In genomic region chr20:11195899-11196558, GRCh38 we compare ENCODE assay signal across 1 cellular context.
TF ChIP-seq lines count a peak whose summit lies in the region.

No MANE protein-coding gene starts in this region.

TF ChIP-seq in IMR-90, 13 proteins besides CTCF, POLR2A, EP300 and RAD21:
- TF ChIP-seq USF2 (IDR thresholded peaks at IDR 0.05; ENCODE audit: low read depth, low read length) (no peak), SMC3 (IDR thresholded peaks at IDR 0.05; ENCODE audit: low read depth, low read length) (no peak), FOS (IDR thresholded peaks at IDR 0.05; ENCODE audit: low read depth, low read length) (peak; percentile 41; the same call in 1 of the 2 replicates), MXI1 (IDR thresholded peaks at IDR 0.05; ENCODE audit: borderline replicate concordance, low read depth, low read length) (no peak), NFE2L2 (IDR thresholded peaks at IDR 0.05; ENCODE audit: low read depth, low read length) (no peak), MAZ (IDR thresholded peaks at IDR 0.05; ENCODE audit: borderline replicate concordance, low read depth, low read length) (no peak), RCOR1 (IDR thresholded peaks at IDR 0.05; ENCODE audit: insufficient replicate concordance, low read length) (no peak), MAFK (IDR thresholded peaks at IDR 0.05; ENCODE audit: low read depth, low read length) (peak; percentile 32; the same call in 1 of the 2 replicates), CEBPB (IDR thresholded peaks at IDR 0.05; ENCODE audit: low read depth, low read length) (no peak), CHD1 (IDR thresholded peaks at IDR 0.05; ENCODE audit: low read depth, low read length) (no peak), ELK1 (IDR thresholded peaks at IDR 0.05; ENCODE audit: borderline replicate concordance, low read depth, low read length) (no peak)
